Comparison of ENCODE assay signal across 8 cellular contexts in genomic region chr17:10616502-10617119, GRCh38. TPM values are rescaled to one million over a fixed set of nuclear protein-coding genes. Genes with fewer than 3 reads are reported as not detected.
DNase-seq lines count a peak whose midpoint lies in the region; FAIRE-seq and TF ChIP-seq lines count a peak whose summit lies in the region.

No MANE protein-coding gene starts in this region.

- POLR2A ChIA-PET in HEK293 (lab: Yijun Ruan, JAX) = no interaction called here
- POLR2A ChIA-PET in activated CD4-positive, alpha-beta T cell treated with anti-CD3 and anti-CD28 coated beads, Interleukin-2, amount 10 ng/mL, durations not matched to agents 7 days and 5 days (lab: Charles Lee) = interaction anchor here (0.6 kb wide), 1 partner anchor 285 kb away, joined by 10 read pairs; no protein-coding TSS in a partner anchor

- H3K9me3 Mint-ChIP-seq in activated CD4-positive, alpha-beta T cell treated with anti-CD3 and anti-CD28 coated beads, Interleukin-2, amount 10 ng/mL, durations not matched to agents 7 days and 5 days = no peaks in the 10 kb centered on the region

- TF ChIP-seq CTCF in D721Med (IDR thresholded peaks at IDR 0.05; ENCODE audit: insufficient read depth, missing control alignments) = peak; percentile 59
- peak; percentile 76 for TF ChIP-seq CTCF in HEK293 (tag by site-specific recombination; IDR thresholded peaks at IDR 0.05)
- peak in 1 of 3 donors; percentile 91 for TF ChIP-seq CTCF in lower leg skin (IDR thresholded peaks at IDR 0.05)

- no peaks in the 10 kb centered on the region for H3K27me3 Mint-ChIP-seq in activated CD4-positive, alpha-beta T cell treated with anti-CD3 and anti-CD28 coated beads, Interleukin-2, amount 10 ng/mL, durations not matched to agents 7 days and 5 days

- FAIRE-seq in D721Med (lab: Jason Lieb, UNC) = no peak

- intact Hi-C loops in lower leg skin (cut with DNase I; ENCODE audit: low total_unique reads) = loop anchor here (10.0 kb wide), 1 partner anchor 292 kb away; no protein-coding TSS in a partner anchor

- no peak overlapping the region for H3K27ac ChIP-seq in HEK293 (ENCODE audit: extremely low read depth, low read depth, low read length)

- H3K36me3 ChIP-seq in HEK293 (ENCODE audit: control insufficient read depth in 2 of 2, insufficient read depth in 1 of 2, low read length in 2 of 2) = no peaks in the 10 kb centered on the region

- H3K4me1 ChIP-seq in HEK293 (ENCODE audit: control insufficient read depth, insufficient read depth, low read length) = peaks cover 12% of the 10 kb centered on the region; the same call in 1 of the 2 replicates

- no peaks in the 10 kb centered on the region for H3K36me3 Mint-ChIP-seq in activated CD4-positive, alpha-beta T cell treated with anti-CD3 and anti-CD28 coated beads, Interleukin-2, amount 10 ng/mL, durations not matched to agents 7 days and 5 days (ENCODE audit: low read depth)

- peaks cover 2% of the 10 kb centered on the region for H3K4me1 Mint-ChIP-seq in activated CD4-positive, alpha-beta T cell treated with anti-CD3 and anti-CD28 coated beads, Interleukin-2, amount 10 ng/mL, durations not matched to agents 7 days and 5 days

- no peak overlapping the region for H3K4me3 Mint-ChIP-seq in activated CD4-positive, alpha-beta T cell treated with anti-CD3 and anti-CD28 coated beads, Interleukin-2, amount 10 ng/mL, durations not matched to agents 7 days and 5 days

- DNase-seq in D721Med (ENCODE audit: insufficient read length, low spot score) (peak; percentile 41), NCI-H446 (lab: John Stamatoyannopoulos, UW) (peak; percentile 42 to 66), dedifferentiated amniotic fluid mesenchymal stem cell (ENCODE audit: extremely low spot score) (peak; percentile 67), lower leg skin (ENCODE audit: low spot score in 2 of 2) (peak; percentile 78 to 97), cerebellar nuclear complex (lab: John Stamatoyannopoulos, UW) (no peak)
- DNase-seq in activated CD4-positive, alpha-beta T cell treated with anti-CD3 and anti-CD28 coated beads, Interleukin-2, amount 10 ng/mL, durations not matched to agents 7 days and 5 days = peak; percentile 72
- peak; percentile 47 for DNase-seq in stimulated activated CD8-positive, alpha-beta memory T cell treated with anti-CD3 and anti-CD28 coated beads, Interleukin-12 subunit alpha, Interleukin-12 subunit beta, amount 100 ng/mL, for 1 hour (ENCODE audit: low read depth)

- TF ChIP-seq POLR2A in lower leg skin (IDR thresholded peaks at IDR 0.05) = no peak

- 34 to 36% methylated on average over 9 of the region's 9 CpGs for WGBS in lower leg skin, 2 donors

- no peak overlapping the region for H3K27ac Mint-ChIP-seq in activated CD4-positive, alpha-beta T cell treated with anti-CD3 and anti-CD28 coated beads, Interleukin-2, amount 10 ng/mL, durations not matched to agents 7 days and 5 days

- no peaks in the 10 kb centered on the region for H3K9me3 ChIP-seq in HEK293 (ENCODE audit: control insufficient read depth, insufficient read depth, low read depth, low read length)

- H3K4me3 ChIP-seq in HEK293 (ENCODE audit: low read depth, low read length) = no peak overlapping the region
- H3K4me3 ChIP-seq in lower leg skin (ENCODE audit: low read depth, poor library complexity, severe bottlenecking) = no peak overlapping the region

- CTCF ChIA-PET in HEK293 (lab: Yijun Ruan, JAX) = interaction anchor here (0.6 to 15.5 kb wide), 77 partner anchors 7 to 1648 kb away, joined by 3 to 473 read pairs (median 4); partner anchors contain the start of gene MYH8
- CTCF ChIA-PET in activated CD4-positive, alpha-beta T cell treated with anti-CD3 and anti-CD28 coated beads, Interleukin-2, amount 10 ng/mL, durations not matched to agents 7 days and 5 days (lab: Charles Lee) = interaction anchor here (0.8 to 2.1 kb wide), 3 partner anchors 17 to 290 kb away, joined by 3 to 5 read pairs (median 4); no protein-coding TSS in a partner anchor

TF ChIP-seq in HEK293, 187 proteins besides CTCF, POLR2A, EP300 and RAD21:
- TF ChIP-seq ZNF2 (tag by site-specific recombination; IDR thresholded peaks at IDR 0.05) (0 out of 2 replicates have a peak, but pooled peaks have one; percentile 28), ZNF571 (tag by site-specific recombination; IDR thresholded peaks at IDR 0.05) (no peak), ZFP3 (tag by site-specific recombination; IDR thresholded peaks at IDR 0.05; ENCODE audit: low read depth) (0 out of 2 replicates have a peak, but pooled peaks have one; percentile 23), ZNF677 (tag by site-specific recombination; IDR thresholded peaks at IDR 0.05) (no peak), MZF1 (tag by site-specific recombination; IDR thresholded peaks at IDR 0.05; ENCODE audit: borderline replicate concordance) (no peak), ZNF221 (tag by site-specific recombination; IDR thresholded peaks at IDR 0.05; ENCODE audit: borderline replicate concordance) (no peak), REST (tag by site-specific recombination; IDR thresholded peaks at IDR 0.05) (peak; percentile 15; the same call in 1 of the 2 replicates), ZIC2 (tag by site-specific recombination; IDR thresholded peaks at IDR 0.05) (no peak), TCF7L2 (IDR thresholded peaks at IDR 0.05; ENCODE audit: borderline replicate concordance, low read depth, low read length) (peak; percentile 59; the same call in 1 of the 2 replicates), PRDM10 (tag by site-specific recombination; IDR thresholded peaks at IDR 0.05) (peak; percentile 18; the same call in 1 of the 2 replicates), ZNF654 (tag by site-specific recombination; IDR thresholded peaks at IDR 0.05; ENCODE audit: low read depth) (peak; percentile 51)

RNA-seq across cellular contexts. Expression of gene MYH3, which starts 40.5 kb away (rescaled TPM):
- 1 to 10 TPM; 3.9 to 5.5 TPM for total RNA-seq in activated CD4-positive, alpha-beta T cell treated with anti-CD3 and anti-CD28 coated beads, Interleukin-2, amount 10 ng/mL, durations not matched to agents 7 days and 5 days
- 1 to 10 TPM; 1.2 to 1.5 (median 1.4) TPM for total RNA-seq in lower leg skin

Comparison
In these comparisons a context has a peak if more than half of its experiments do, and no peak if none do; other contexts are left out.
1. DNase-seq: peak in D721Med (single experiment), NCI-H446 (2 of 2), activated CD4-positive, alpha-beta T cell treated with anti-CD3 and anti-CD28 coated beads, Interleukin-2, amount 10 ng/mL, durations not matched to agents 7 days and 5 days (single experiment), dedifferentiated amniotic fluid mesenchymal stem cell (single experiment), lower leg skin (2 of 2) and stimulated activated CD8-positive, alpha-beta memory T cell treated with anti-CD3 and anti-CD28 coated beads, Interleukin-12 subunit alpha, Interleukin-12 subunit beta, amount 100 ng/mL, for 1 hour (single experiment); none in cerebellar nuclear complex (0 of 2).